In genomic region chr3:140276698-140277097, GRCh38 we compare ENCODE assay signal across 9 cellular contexts.
DNase-seq lines count a peak whose midpoint lies in the region; ATAC-seq, FAIRE-seq and TF ChIP-seq lines count a peak whose summit lies in the region.
"Had no signal": no experiment of that assay in that cellular context is flagged by ENCODE, and none has a peak within 500 bp of the region (broad histone marks: within the 10 kb centered on the region; RNA-seq: fewer than 3 reads in every experiment).

No MANE protein-coding gene starts in this region.

- no TSS peak for BruUV-seq in Calu3 (replicated peaks; lab: Mats Ljungman, UMichigan)
- BruUV-seq in IMR-90 (replicated peaks; lab: Mats Ljungman, UMichigan): no TSS peak

- no peaks in the 10 kb centered on the region for H3K4me1 ChIP-seq in IMR-90 (ENCODE audit: control insufficient read depth, insufficient read depth, low read length)
- H3K4me1 ChIP-seq in left lung: no peaks in the 10 kb centered on the region

- dilution Hi-C loops in IMR-90 (cut with HindIII; ENCODE audit: low sequenced_read_pairs, unreplicated experiment): no loop called here

- in situ Hi-C loops in IMR-90 (cut with MboI; ENCODE audit: low sequenced_read_pairs): no loop called here

- WGBS in IMR-90 (ENCODE audit: extremely low coverage in 2 of 2, insufficient read length in 1 of 2), 2 experiments: 100% methylated on average over 1 of the region's 3 CpGs; no CpG with 5 or more reads in 1 of the 2 experiments

- no peak overlapping the region for H3K4me2 ChIP-seq in IMR-90 (ENCODE audit: low read depth, low read length)

- H3K27ac Mint-ChIP-seq in Calu3 (ENCODE audit: unreplicated experiment): no peak overlapping the region
- H3K27ac Mint-ChIP-seq in activated CD4-positive, alpha-beta T cell treated with anti-CD3 and anti-CD28 coated beads for 36 hours: no peak overlapping the region

- no peak overlapping the region for H4K91ac ChIP-seq in IMR-90 (ENCODE audit: insufficient read depth, low read depth, low read length)

- no peak overlapping the region for H2BK120ac ChIP-seq in IMR-90 (ENCODE audit: low read depth, low read length)

- H3K14ac ChIP-seq in IMR-90 (replicated peaks; ENCODE audit: low read depth, low read length): no peak overlapping the region

- H3K79me1 ChIP-seq in IMR-90 (ENCODE audit: low read depth in 1 of 2, low read length in 2 of 2): no peaks in the 10 kb centered on the region

- no peak overlapping the region for H3K4ac ChIP-seq in IMR-90 (ENCODE audit: low read depth, low read length)

- no peak overlapping the region for H2AK5ac ChIP-seq in IMR-90 (ENCODE audit: low read depth, low read length)

- peaks cover 2% of the 10 kb centered on the region for H3K9me3 Mint-ChIP-seq in Calu3 (ENCODE audit: low read depth, unreplicated experiment)
- H3K9me3 Mint-ChIP-seq in activated CD4-positive, alpha-beta T cell treated with anti-CD3 and anti-CD28 coated beads for 36 hours (ENCODE audit: low read depth): no peaks in the 10 kb centered on the region

- no peak overlapping the region for H2AK9ac ChIP-seq in IMR-90 (replicated peaks; ENCODE audit: low read depth, low read length, poor library complexity)

- H3K27ac ChIP-seq in IMR-90 (ENCODE audit: insufficient read depth, low read length) (no peak overlapping the region), left lung (no peak overlapping the region)

- H3K18ac ChIP-seq in IMR-90 (ENCODE audit: low read depth, low read length): no peak overlapping the region

- H4K20me1 ChIP-seq in IMR-90 (ENCODE audit: insufficient read depth, low read length): no peaks in the 10 kb centered on the region

- no peak overlapping the region for H2BK15ac ChIP-seq in IMR-90 (ENCODE audit: low read depth, low read length)

- ATAC-seq in IMR-90 (ENCODE audit: low read depth) (no peak), left lung (peak; percentile 96), HG03196 (IDR thresholded peaks at IDR 0.05; ENCODE audit: unreplicated experiment) (no peak)
- no peak for ATAC-seq in activated CD4-positive, alpha-beta T cell treated with anti-CD3 and anti-CD28 coated beads for 36 hours

- TF ChIP-seq POLR2A in IMR-90 (IDR thresholded peaks at IDR 0.05; ENCODE audit: low read depth, low read length): no peak
- no peak for TF ChIP-seq POLR2A in H54 (IDR thresholded peaks at IDR 0.05; ENCODE audit: low read depth, low read length)

- no peak for TF ChIP-seq RAD21 in IMR-90 (IDR thresholded peaks at IDR 0.05; ENCODE audit: low read length)

- TF ChIP-seq CTCF in Calu3 (IDR thresholded peaks at IDR 0.05; ENCODE audit: unreplicated experiment) (no peak), IMR-90 (conservative IDR thresholded peaks at IDR 0.05; ENCODE audit: low read depth, low read length) (0 out of 2 replicates have a peak, but pooled peaks have one; percentile 4), left lung (IDR thresholded peaks at IDR 0.05) (no peak)

- H2BK5ac ChIP-seq in IMR-90 (ENCODE audit: low read depth, low read length, poor library complexity, severe bottlenecking): no peak overlapping the region

- H3K9me3 ChIP-seq in IMR-90 (ENCODE audit: control insufficient read depth, insufficient read depth, low read length) (no peaks in the 10 kb centered on the region), left lung (no peaks in the 10 kb centered on the region)

- no peak for FAIRE-seq in H54 (lab: Jason Lieb, UNC)

- H3K23ac ChIP-seq in IMR-90 (ENCODE audit: low read depth, low read length): no peak overlapping the region

- no peak overlapping the region for H4K8ac ChIP-seq in IMR-90 (ENCODE audit: low read depth in 2 of 2, low read length in 2 of 2)

- no peaks in the 10 kb centered on the region for H3K36me3 Mint-ChIP-seq in Calu3 (ENCODE audit: insufficient read depth, unreplicated experiment)
- no peaks in the 10 kb centered on the region for H3K36me3 Mint-ChIP-seq in activated CD4-positive, alpha-beta T cell treated with anti-CD3 and anti-CD28 coated beads for 36 hours (ENCODE audit: low read depth)

- POLR2A ChIA-PET in IMR-90 (lab: Charles Lee; ENCODE audit: unreplicated experiment): no interaction called here
- POLR2A ChIA-PET in activated CD4-positive, alpha-beta T cell treated with anti-CD3 and anti-CD28 coated beads for 36 hours (lab: Charles Lee): no interaction called here

- no peak overlapping the region for H2BK20ac ChIP-seq in IMR-90 (ENCODE audit: low read depth, low read length)

- no peaks in the 10 kb centered on the region for H3K4me1 Mint-ChIP-seq in Calu3 (ENCODE audit: low read depth, unreplicated experiment)
- no peaks in the 10 kb centered on the region for H3K4me1 Mint-ChIP-seq in activated CD4-positive, alpha-beta T cell treated with anti-CD3 and anti-CD28 coated beads for 36 hours

- H3K4me3 Mint-ChIP-seq in Calu3 (ENCODE audit: low read depth, unreplicated experiment): no peak overlapping the region
- no peak overlapping the region for H3K4me3 Mint-ChIP-seq in activated CD4-positive, alpha-beta T cell treated with anti-CD3 and anti-CD28 coated beads for 36 hours

- no peak overlapping the region for H3K4me3 ChIP-seq in IMR-90 (ENCODE audit: insufficient read depth, low read depth, low read length)
- no peak overlapping the region for H3K4me3 ChIP-seq in left lung

- peaks cover 84% of the 10 kb centered on the region for H3K27me3 Mint-ChIP-seq in Calu3 (ENCODE audit: unreplicated experiment)
- peaks cover 7% of the 10 kb centered on the region for H3K27me3 Mint-ChIP-seq in activated CD4-positive, alpha-beta T cell treated with anti-CD3 and anti-CD28 coated beads for 36 hours

- intact Hi-C loops in Calu3 (cut with micrococcal nuclease; ENCODE audit: unreplicated experiment): loop anchor here (1.0 kb wide), 1 partner anchor 461 kb away; no protein-coding TSS in a partner anchor
- intact Hi-C loops in IMR-90 (cut with micrococcal nuclease): no loop called here
- intact Hi-C loops in left lung (cut with DNase I): no loop called here
- intact Hi-C loops in activated CD4-positive, alpha-beta T cell treated with anti-CD3 and anti-CD28 coated beads for 36 hours (cut with DNase I, micrococcal nuclease): no loop called here

- H3K36me3 ChIP-seq in IMR-90 (ENCODE audit: control insufficient read depth, insufficient read depth, low read length) (no peaks in the 10 kb centered on the region), left lung (no peaks in the 10 kb centered on the region)

- H3K9me1 ChIP-seq in IMR-90 (ENCODE audit: insufficient read depth, low read length): no peaks in the 10 kb centered on the region

- DNase-seq in Calu3 (peak; percentile 21), IMR-90 (peak; percentile 1), UCSD-AML1 (lab: John Stamatoyannopoulos, UW; ENCODE audit: unreplicated experiment) (peak; percentile 13), left lung (peak in 1 of 2 donors; percentile 35), C1 segment of cervical spinal cord (lab: John Stamatoyannopoulos, UW) (no peak), H54 (ENCODE audit: insufficient read length, low spot score) (no peak)
- no peak for DNase-seq in activated CD4-positive, alpha-beta T cell treated with anti-CD3 and anti-CD28 coated beads for 36 hours
- DNase-seq: activated CD8-positive, alpha-beta memory T cell treated with anti-CD3 and anti-CD28 coated beads, Interleukin-2, amount 50 U/mL, for 48 hours had no signal

- no peaks in the 10 kb centered on the region for H3K27me3 ChIP-seq in IMR-90 (ENCODE audit: control insufficient read depth, insufficient read depth, low read length)
- no peaks in the 10 kb centered on the region for H3K27me3 ChIP-seq in left lung

- no peak overlapping the region for H3K9ac ChIP-seq in IMR-90 (ENCODE audit: low read depth, low read length)

- CTCF ChIA-PET in Calu3 (lab: Charles Lee): interaction anchor here (0.5 kb wide), 1 partner anchor 224 kb away, joined by 4 read pairs; no protein-coding TSS in a partner anchor
- CTCF ChIA-PET in IMR-90 (lab: Yijun Ruan, JAX): interaction anchor here (1.0 kb wide), 1 partner anchor 18 kb away, joined by 3 read pairs; no protein-coding TSS in a partner anchor
- CTCF ChIA-PET in activated CD4-positive, alpha-beta T cell treated with anti-CD3 and anti-CD28 coated beads for 36 hours (lab: Charles Lee): no interaction called here

- H2AFZ ChIP-seq in IMR-90 (replicated peaks; ENCODE audit: low read length, poor library complexity): no peak overlapping the region

- H4K5ac ChIP-seq in IMR-90 (ENCODE audit: low read depth, low read length): no peak overlapping the region

- no peak overlapping the region for H3K56ac ChIP-seq in IMR-90 (ENCODE audit: extremely low read depth, insufficient read depth, low read length)

TF ChIP-seq in IMR-90, 13 proteins besides CTCF, POLR2A, EP300 and RAD21:
- TF ChIP-seq NFE2L2 (IDR thresholded peaks at IDR 0.05; ENCODE audit: low read depth, low read length): no peak
- no peak for TF ChIP-seq USF2 (IDR thresholded peaks at IDR 0.05; ENCODE audit: low read depth, low read length)
- no peak for TF ChIP-seq MAZ (IDR thresholded peaks at IDR 0.05; ENCODE audit: borderline replicate concordance, low read depth, low read length)
- TF ChIP-seq FOS (IDR thresholded peaks at IDR 0.05; ENCODE audit: low read depth, low read length): no peak
- no peak for TF ChIP-seq RCOR1 (IDR thresholded peaks at IDR 0.05; ENCODE audit: insufficient replicate concordance, low read length)
- no peak for TF ChIP-seq RFX5 (IDR thresholded peaks at IDR 0.05; ENCODE audit: low read depth, low read length)
- TF ChIP-seq ELK1 (IDR thresholded peaks at IDR 0.05; ENCODE audit: borderline replicate concordance, low read depth, low read length): no peak
- TF ChIP-seq CHD1 (IDR thresholded peaks at IDR 0.05; ENCODE audit: low read depth, low read length): no peak
- TF ChIP-seq BHLHE40 (IDR thresholded peaks at IDR 0.05; ENCODE audit: low read depth, low read length): no peak
- TF ChIP-seq MAFK (IDR thresholded peaks at IDR 0.05; ENCODE audit: low read depth, low read length): no peak
- TF ChIP-seq CEBPB (IDR thresholded peaks at IDR 0.05; ENCODE audit: low read depth, low read length): no peak
- TF ChIP-seq SMC3 (IDR thresholded peaks at IDR 0.05; ENCODE audit: low read depth, low read length): no peak

Comparison
In these comparisons a context has a peak if more than half of its experiments do, and no peak if none do; other contexts are left out.
1. DNase-seq: peak in Calu3 (single experiment), IMR-90 (single experiment) and UCSD-AML1 (single experiment); none in activated CD4-positive, alpha-beta T cell treated with anti-CD3 and anti-CD28 coated beads for 36 hours (single experiment), C1 segment of cervical spinal cord (0 of 14) and H54 (single experiment).